15 cellular contexts compared by ENCODE assay signal in the genomic region with DNA sequence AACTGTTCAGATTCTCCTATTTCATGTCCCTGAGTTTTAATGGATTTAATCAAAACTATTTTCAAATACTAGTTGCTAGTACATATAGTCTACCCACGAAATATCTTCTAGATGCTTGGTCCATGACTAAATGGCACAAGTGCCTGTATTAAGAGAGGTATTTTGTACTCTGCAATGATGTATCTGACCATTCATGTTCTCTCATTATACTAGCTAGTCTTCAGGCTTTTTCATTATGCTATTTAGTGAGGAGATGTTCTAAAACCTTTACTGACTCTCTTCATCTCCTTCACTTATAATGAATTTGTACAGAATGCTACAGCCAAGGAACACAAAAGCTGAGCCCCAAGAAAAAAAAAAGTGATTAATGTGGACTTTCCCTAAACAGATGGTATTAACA.
DNase-seq lines count a peak whose midpoint lies in the region; ATAC-seq and TF ChIP-seq lines count a peak whose summit lies in the region.
"Had no signal": no experiment of that assay in that cellular context is flagged by ENCODE, and none has a peak within 500 bp of the region (broad histone marks: within the 10 kb centered on the region; RNA-seq: fewer than 3 reads in every experiment).

No MANE protein-coding gene starts in this region.

- POLR2A ChIA-PET in naive thymus-derived CD4-positive, alpha-beta T cell (lab: Charles Lee) = no interaction called here

- H3K27ac ChIP-seq in SJSA1 (peak overlapping the region; percentile 66), skin epidermis (peak overlapping the region in 14 of 21 experiments; percentile 3 to 82 (median 38))
- no peak overlapping the region for H3K27ac ChIP-seq in naive thymus-derived CD4-positive, alpha-beta T cell (ENCODE audit: low read depth, low read length)
- H3K27ac ChIP-seq: neutrophil had no signal

- no peaks in the 10 kb centered on the region for H3K36me3 ChIP-seq in SJSA1
- no peaks in the 10 kb centered on the region for H3K36me3 ChIP-seq in naive thymus-derived CD4-positive, alpha-beta T cell (ENCODE audit: control insufficient read depth in 2 of 3, insufficient read depth in 3 of 3, low read length in 3 of 3)
- H3K36me3 ChIP-seq: BE2C, neutrophil, stomach had no signal

- H3K27me3 ChIP-seq in SJSA1 (replicated peaks) = no peaks in the 10 kb centered on the region
- H3K27me3 ChIP-seq in naive thymus-derived CD4-positive, alpha-beta T cell (ENCODE audit: control insufficient read depth in 2 of 2, insufficient read depth in 2 of 2, low read length in 2 of 2) = no peaks in the 10 kb centered on the region
- H3K27me3 ChIP-seq: BE2C, neutrophil, stomach had no signal

- no peak overlapping the region for H3K4me3 Mint-ChIP-seq in naive thymus-derived CD4-positive, alpha-beta T cell
- H3K4me3 Mint-ChIP-seq in activated CD8-positive, alpha-beta memory T cell treated with anti-CD3 and anti-CD28 coated beads, Interleukin-2, amount 10 ng/mL, durations not matched to agents 7 days and 5 days = no peak overlapping the region
- H3K4me3 Mint-ChIP-seq: activated naive CD8-positive, alpha-beta T cell had no signal

- peaks cover 0 to 11% (median 0%) of the 10 kb centered on the region in 7 donors for H3K4me1 Mint-ChIP-seq in naive thymus-derived CD4-positive, alpha-beta T cell
- H3K4me1 Mint-ChIP-seq in activated CD8-positive, alpha-beta memory T cell treated with anti-CD3 and anti-CD28 coated beads, Interleukin-2, amount 10 ng/mL, durations not matched to agents 7 days and 5 days = peaks cover 21% of the 10 kb centered on the region

- peaks cover 36% of the 10 kb centered on the region for H3K4me1 ChIP-seq in SJSA1 (replicated peaks)
- no peaks in the 10 kb centered on the region for H3K4me1 ChIP-seq in naive thymus-derived CD4-positive, alpha-beta T cell (ENCODE audit: control insufficient read depth in 2 of 2, insufficient read depth in 2 of 2, low read length in 2 of 2)
- H3K4me1 ChIP-seq: BE2C had no signal

- no peaks in the 10 kb centered on the region for H3K36me3 Mint-ChIP-seq in naive thymus-derived CD4-positive, alpha-beta T cell
- H3K36me3 Mint-ChIP-seq in activated CD8-positive, alpha-beta memory T cell treated with anti-CD3 and anti-CD28 coated beads, Interleukin-2, amount 10 ng/mL, durations not matched to agents 7 days and 5 days = no peaks in the 10 kb centered on the region
- H3K36me3 Mint-ChIP-seq: activated naive CD8-positive, alpha-beta T cell had no signal

- CTCF ChIA-PET in naive thymus-derived CD4-positive, alpha-beta T cell (lab: Charles Lee) = interaction anchor here (1.2 kb wide), 1 partner anchor 9 kb away, joined by 3 read pairs; no protein-coding TSS in a partner anchor
- CTCF ChIA-PET in activated CD8-positive, alpha-beta memory T cell treated with anti-CD3 and anti-CD28 coated beads, Interleukin-2, amount 10 ng/mL, durations not matched to agents 7 days and 5 days (lab: Charles Lee) = no interaction called here

- H3K27me3 Mint-ChIP-seq in naive thymus-derived CD4-positive, alpha-beta T cell = peaks cover 0 to 16% (median 5%) of the 10 kb centered on the region in 5 donors
- no peaks in the 10 kb centered on the region for H3K27me3 Mint-ChIP-seq in activated CD8-positive, alpha-beta memory T cell treated with anti-CD3 and anti-CD28 coated beads, Interleukin-2, amount 10 ng/mL, durations not matched to agents 7 days and 5 days

- no peaks in the 10 kb centered on the region for H3K9me3 ChIP-seq in SJSA1 (replicated peaks)
- no peaks in the 10 kb centered on the region for H3K9me3 ChIP-seq in naive thymus-derived CD4-positive, alpha-beta T cell (ENCODE audit: control insufficient read depth in 2 of 3, low read length in 3 of 3)
- H3K9me3 ChIP-seq: BE2C, neutrophil, stomach had no signal

- H3K4me3 ChIP-seq in SJSA1 = no peak overlapping the region
- H3K4me3 ChIP-seq in fibroblast of the aortic adventitia (ENCODE audit: low read depth, low read length) = no peak overlapping the region
- H3K4me3 ChIP-seq in skin epidermis = no peak overlapping the region
- H3K4me3 ChIP-seq in naive thymus-derived CD4-positive, alpha-beta T cell (ENCODE audit: low read length) = no peak overlapping the region
- H3K4me3 ChIP-seq: lung, stomach had no signal

- TF ChIP-seq CTCF in fibroblast of the aortic adventitia (IDR thresholded peaks at IDR 0.05; ENCODE audit: insufficient read depth, low read length) = no peak

- no peaks in the 10 kb centered on the region for H3K9me3 Mint-ChIP-seq in naive thymus-derived CD4-positive, alpha-beta T cell
- no peaks in the 10 kb centered on the region for H3K9me3 Mint-ChIP-seq in activated CD8-positive, alpha-beta memory T cell treated with anti-CD3 and anti-CD28 coated beads, Interleukin-2, amount 10 ng/mL, durations not matched to agents 7 days and 5 days (ENCODE audit: low read depth)

- no peak overlapping the region for H3K27ac Mint-ChIP-seq in naive thymus-derived CD4-positive, alpha-beta T cell
- H3K27ac Mint-ChIP-seq in activated CD8-positive, alpha-beta memory T cell treated with anti-CD3 and anti-CD28 coated beads, Interleukin-2, amount 10 ng/mL, durations not matched to agents 7 days and 5 days = no peak overlapping the region
- H3K27ac Mint-ChIP-seq: activated naive CD8-positive, alpha-beta T cell had no signal

- ATAC-seq in GM21619 (IDR thresholded peaks at IDR 0.05; ENCODE audit: unreplicated experiment) = no peak
- no peak for ATAC-seq in HG02852 (IDR thresholded peaks at IDR 0.05; ENCODE audit: unreplicated experiment)
- no peak for ATAC-seq in naive thymus-derived CD4-positive, alpha-beta T cell
- ATAC-seq in activated CD8-positive, alpha-beta memory T cell treated with anti-CD3 and anti-CD28 coated beads, Interleukin-2, amount 10 ng/mL, durations not matched to agents 7 days and 5 days = no peak

- intact Hi-C loops in naive thymus-derived CD4-positive, alpha-beta T cell (cut with micrococcal nuclease) = no loop called here

- peak; percentile 35 for DNase-seq in EL
- DNase-seq in SJSA1 (ENCODE audit: low read depth in 1 of 2, low spot score in 2 of 2) = no peak
- peak; percentile 30 for DNase-seq in fibroblast of the aortic adventitia (ENCODE audit: low read depth)
- no peak for DNase-seq in naive thymus-derived CD4-positive, alpha-beta T cell
- no peak for DNase-seq in activated CD8-positive, alpha-beta memory T cell treated with anti-CD3 and anti-CD28 coated beads, Interleukin-2, amount 10 ng/mL, durations not matched to agents 7 days and 5 days
- DNase-seq: BE2C, DMS53, H7, stomach had no signal

Comparison
In these comparisons a context has a peak if more than half of its experiments do, and no peak if none do; other contexts are left out.
1. DNase-seq: peak in EL (single experiment) and fibroblast of the aortic adventitia (single experiment); none in SJSA1 (0 of 2), naive thymus-derived CD4-positive, alpha-beta T cell (0 of 9) and activated CD8-positive, alpha-beta memory T cell treated with anti-CD3 and anti-CD28 coated beads, Interleukin-2, amount 10 ng/mL, durations not matched to agents 7 days and 5 days (single experiment).